In genomic region chr11:116272181-116272789, GRCh38 we compare ENCODE assay signal across 2 cellular contexts.
TF ChIP-seq lines count a peak whose summit lies in the region.

No MANE protein-coding gene starts in this region.

TF ChIP-seq in SK-N-SH treated with all-trans-retinoic acid at 6 μM for 48 hours, 23 proteins besides CTCF, POLR2A, EP300 and RAD21 (continued from another document):
- TF ChIP-seq TSHZ2 (CRISPR knock-in tag; IDR thresholded peaks at IDR 0.05) (no peak), CSRNP3 (CRISPR knock-in tag; IDR thresholded peaks at IDR 0.05) (no peak), ARNTL (CRISPR knock-in tag; IDR thresholded peaks at IDR 0.05; ENCODE audit: borderline replicate concordance, low read depth) (no peak), CREB5 (CRISPR knock-in tag; IDR thresholded peaks at IDR 0.05; ENCODE audit: low read depth) (no peak), PPARA (CRISPR knock-in tag; IDR thresholded peaks at IDR 0.05; ENCODE audit: borderline replicate concordance) (no peak), ZNF8 (CRISPR knock-in tag; IDR thresholded peaks at IDR 0.05) (no peak), ISL1 (CRISPR knock-in tag; IDR thresholded peaks at IDR 0.05) (no peak), ZNF70 (CRISPR knock-in tag; IDR thresholded peaks at IDR 0.05) (no peak), PATZ1 (CRISPR knock-in tag; IDR thresholded peaks at IDR 0.05; ENCODE audit: borderline replicate concordance) (no peak), ZNF565 (CRISPR knock-in tag; conservative IDR thresholded peaks at IDR 0.05; ENCODE audit: low read depth) (no peak), ESRRG (CRISPR knock-in tag; IDR thresholded peaks at IDR 0.05) (no peak), ZFP30 (CRISPR knock-in tag; IDR thresholded peaks at IDR 0.05) (no peak), SNAI2 (CRISPR knock-in tag; IDR thresholded peaks at IDR 0.05) (no peak), CSDC2 (CRISPR knock-in tag; IDR thresholded peaks at IDR 0.05) (no peak), OSR1 (CRISPR knock-in tag; IDR thresholded peaks at IDR 0.05) (no peak), RARB (CRISPR knock-in tag; IDR thresholded peaks at IDR 0.05) (no peak), TCF4 (CRISPR knock-in tag; IDR thresholded peaks at IDR 0.05; ENCODE audit: borderline replicate concordance) (no peak), BACH2 (CRISPR knock-in tag; IDR thresholded peaks at IDR 0.05; ENCODE audit: borderline replicate concordance) (no peak)

TF ChIP-seq in WTC11, 78 proteins besides CTCF, POLR2A, EP300 and RAD21 (continued from another document):
- TF ChIP-seq HMGXB4 (CRISPR knock-in tag; IDR thresholded peaks at IDR 0.05) (no peak), PRRX2 (CRISPR knock-in tag; IDR thresholded peaks at IDR 0.05) (no peak), ZNF219 (CRISPR knock-in tag; IDR thresholded peaks at IDR 0.05; ENCODE audit: borderline replicate concordance) (no peak), ZNF317 (CRISPR knock-in tag; IDR thresholded peaks at IDR 0.05; ENCODE audit: borderline replicate concordance, low read depth) (no peak)
TF ChIP-seq in WTC11: peak in this region for 0.
